15 cellular contexts compared by ENCODE assay signal in genomic region chr3:146184616-146185015, GRCh38. TPM values are rescaled to one million over a fixed set of nuclear protein-coding genes. Genes with fewer than 3 reads are reported as not detected.
DNase-seq lines count a peak whose midpoint lies in the region; ATAC-seq and TF ChIP-seq lines count a peak whose summit lies in the region.
"Had no signal": no experiment of that assay in that cellular context is flagged by ENCODE, and none has a peak within 500 bp of the region (broad histone marks: within the 10 kb centered on the region; RNA-seq: fewer than 3 reads in every experiment).

No MANE protein-coding gene starts in this region.

- no peak for TF ChIP-seq CTCF in AG10803 (conservative IDR thresholded peaks at IDR 0.05; ENCODE audit: low read length)

- DNase-seq in AG10803 (ENCODE audit: low read depth): peak; percentile 26
- peak; percentile 78 for DNase-seq in HT1080 (ENCODE audit: low read depth)
- DNase-seq in amniotic epithelial cell (ENCODE audit: low read depth): peak; percentile 48
- DNase-seq in kidney glomerular epithelial cell (lab: John Stamatoyannopoulos, UW): peak; percentile 41
- DNase-seq in activated naive CD4-positive, alpha-beta T cell treated with anti-CD3 and anti-CD28 coated beads, Interleukin-2, amount 50 U/mL, for 16 hours: no peak
- DNase-seq in T1000 (lab: John Stamatoyannopoulos, UW): no peak
- no peak for DNase-seq in activated T-cell treated with anti-CD3 and anti-CD28 coated beads, Interleukin-2, amount 50 U/mL, for 1 hour
- DNase-seq: activated B cell treated with CpG ODN at 0.5 μM for 24 hours, AML-193, GOT3, MV-4-11 had no signal

- ATAC-seq in GM18520 (IDR thresholded peaks at IDR 0.05; ENCODE audit: unreplicated experiment): no peak
- ATAC-seq: SK-N-SH treated with all-trans-retinoic acid at 6 μM for 48 hours had no signal

- H3K4me3 ChIP-seq in AG10803 (ENCODE audit: low read length): no peak overlapping the region
- H3K4me3 ChIP-seq: adrenal gland, uterus had no signal

RNA-seq across cellular contexts. Expression of gene PLOD2, which starts 23.6 kb away (rescaled TPM):
- 65.1 and 74.7 TPM in 2 replicates for total RNA-seq in HT1080 (2014; rRNA removed; shearing (Covaris generic))
- 200 and 267 TPM in 2 replicates for polyA plus RNA-seq in HT1080 (2015; cell fraction: cytosol; rRNA removed)
- polyA plus RNA-seq in HT1080 (2015; cell fraction: nucleus; rRNA removed): 515 and 548 TPM in 2 replicates
- total RNA-seq: activated B cell treated with CpG ODN at 0.5 μM for 24 hours had no signal

Comparison
In these comparisons a context has a peak if more than half of its experiments do, and no peak if none do; other contexts are left out.
1. DNase-seq: peak in AG10803 (single experiment), HT1080 (single experiment), amniotic epithelial cell (single experiment) and kidney glomerular epithelial cell (single experiment); none in activated naive CD4-positive, alpha-beta T cell treated with anti-CD3 and anti-CD28 coated beads, Interleukin-2, amount 50 U/mL, for 16 hours (single experiment), T1000 (single experiment) and activated T-cell treated with anti-CD3 and anti-CD28 coated beads, Interleukin-2, amount 50 U/mL, for 1 hour (single experiment).